Comparison of ENCODE assay signal across 10 cellular contexts in genomic region chr10:71887767-71888166, GRCh38. TPM values are rescaled to one million over a fixed set of nuclear protein-coding genes. Genes with fewer than 3 reads are reported as not detected.
DNase-seq lines count a peak whose midpoint lies in the region; ATAC-seq and TF ChIP-seq lines count a peak whose summit lies in the region.
"Had no signal": no experiment of that assay in that cellular context is flagged by ENCODE, and none has a peak within 500 bp of the region (broad histone marks: within the 10 kb centered on the region; RNA-seq: fewer than 3 reads in every experiment).

No MANE protein-coding gene starts in this region.

- H3K36me3 Mint-ChIP-seq in MCF 10A (ENCODE audit: insufficient read depth, unreplicated experiment) (no peaks in the 10 kb centered on the region), activated B cell treated with CpG ODN at 0.5 μM for 24 hours (ENCODE audit: low read depth) (no peaks in the 10 kb centered on the region)

- H3K4me1 Mint-ChIP-seq in MCF 10A (ENCODE audit: insufficient read depth, unreplicated experiment) (peaks cover 11% of the 10 kb centered on the region), activated B cell treated with CpG ODN at 0.5 μM for 24 hours (peaks cover 49% of the 10 kb centered on the region)

- POLR2A ChIA-PET in MCF 10A (lab: Yijun Ruan, JAX), result interaction anchor here (1.4 kb wide), 1 partner anchor 42 kb away, joined by 3 read pairs; no protein-coding TSS in a partner anchor
- POLR2A ChIA-PET in activated B cell treated with CpG ODN at 0.5 μM for 24 hours (lab: Charles Lee), result interaction anchor here (0.6 to 2.6 kb wide), 5 partner anchors 16 to 1885 kb away, joined by 3 to 13 read pairs (median 4); partner anchors contain the start of gene PSAP

- H3K36me3 ChIP-seq in breast epithelium (no peaks in the 10 kb centered on the region), lower lobe of right lung (no peaks in the 10 kb centered on the region), tibial artery (no peaks in the 10 kb centered on the region)

- H3K27me3 Mint-ChIP-seq in MCF 10A (ENCODE audit: insufficient read depth, unreplicated experiment) (no peaks in the 10 kb centered on the region), activated B cell treated with CpG ODN at 0.5 μM for 24 hours (no peaks in the 10 kb centered on the region)

- CTCF ChIA-PET in MCF 10A (lab: Yijun Ruan, JAX), result interaction anchor here (0.8 kb wide), 1 partner anchor 15 kb away, joined by 6 read pairs; no protein-coding TSS in a partner anchor
- CTCF ChIA-PET in activated B cell treated with CpG ODN at 0.5 μM for 24 hours (lab: Charles Lee), result interaction anchor here (1.4 to 2.8 kb wide), 2 partner anchors 9 kb away, joined by 4 to 8 read pairs; no protein-coding TSS in a partner anchor

- no peak for TF ChIP-seq POLR2A in breast epithelium (IDR thresholded peaks at IDR 0.05)

- no peak for DNase-seq in MCF 10A (ENCODE audit: unreplicated experiment)
- no peak for DNase-seq in breast epithelium (ENCODE audit: low spot score in 2 of 2)
- no peak for DNase-seq in activated B cell treated with CpG ODN at 0.5 μM for 24 hours
- DNase-seq in lower lobe of right lung, result no peak
- no peak for DNase-seq in tibial artery
- DNase-seq: central memory CD4-positive, alpha-beta T cell; stimulated activated CD8-positive, alpha-beta memory T cell treated with anti-CD3 and anti-CD28 coated beads, Interleukin-4, amount 100 ng/mL, for 48 hours had no signal

- intact Hi-C loops in MCF 10A (cut with micrococcal nuclease), result loop anchor here (1.0 to 2.0 kb wide), 2 partner anchors 36 to 55 kb away; partner anchors contain the start of gene PSAP
- intact Hi-C loops in breast epithelium (cut with DNase I; ENCODE audit: low total_unique reads), result no loop called here
- intact Hi-C loops in activated B cell treated with CpG ODN at 0.5 μM for 24 hours (cut with micrococcal nuclease), result loop anchor here (1.0 to 5.0 kb wide), 7 partner anchors 9 to 510 kb away; partner anchors contain the start of gene PSAP
- intact Hi-C loops in lower lobe of right lung (cut with DNase I), result no loop called here
- intact Hi-C loops in tibial artery (cut with DNase I; ENCODE audit: low total_unique reads), result no loop called here

- H3K27ac ChIP-seq in breast epithelium (peak overlapping the region in 1 of 2 donors; percentile 83), lower lobe of right lung (peak overlapping the region; percentile 76), tibial artery (peak overlapping the region; percentile 53 to 75)

- no peaks in the 10 kb centered on the region for H3K27me3 ChIP-seq in breast epithelium
- no peaks in the 10 kb centered on the region for H3K27me3 ChIP-seq in lower lobe of right lung (ENCODE audit: low read depth)
- no peaks in the 10 kb centered on the region for H3K27me3 ChIP-seq in tibial artery

- BruUV-seq in MCF 10A (replicated peaks; lab: Mats Ljungman, UMichigan), result no TSS peak

- H3K9me3 Mint-ChIP-seq in MCF 10A (ENCODE audit: unreplicated experiment) (no peaks in the 10 kb centered on the region), activated B cell treated with CpG ODN at 0.5 μM for 24 hours (no peaks in the 10 kb centered on the region)

- no peak for TF ChIP-seq CTCF in MCF 10A (IDR thresholded peaks at IDR 0.05; ENCODE audit: unreplicated experiment)
- TF ChIP-seq CTCF in breast epithelium (IDR thresholded peaks at IDR 0.05), result no peak
- no peak for TF ChIP-seq CTCF in activated B cell treated with CpG ODN at 0.5 μM for 24 hours (IDR thresholded peaks at IDR 0.05)
- TF ChIP-seq CTCF in lower lobe of right lung (IDR thresholded peaks at IDR 0.05), result no peak
- TF ChIP-seq CTCF in tibial artery (IDR thresholded peaks at IDR 0.05), result no peak

- H3K4me1 ChIP-seq in breast epithelium (no peaks in the 10 kb centered on the region), lower lobe of right lung (peaks cover 40% of the 10 kb centered on the region), tibial artery (peaks cover 0 to 16% (median 9%) of the 10 kb centered on the region in 4 donors)

- H3K27ac Mint-ChIP-seq in MCF 10A (ENCODE audit: low read depth, unreplicated experiment), result peak overlapping the region; percentile 96
- peak overlapping the region; percentile 92 for H3K27ac Mint-ChIP-seq in activated B cell treated with CpG ODN at 0.5 μM for 24 hours

- no peak for ATAC-seq in activated B cell treated with CpG ODN at 0.5 μM for 24 hours (ENCODE audit: low read depth)
- no peak for ATAC-seq in lower lobe of right lung
- ATAC-seq in GM18907 (IDR thresholded peaks at IDR 0.05; ENCODE audit: unreplicated experiment), result no peak
- ATAC-seq in HG03460 (IDR thresholded peaks at IDR 0.05; ENCODE audit: unreplicated experiment), result no peak
- ATAC-seq in HG03025 (IDR thresholded peaks at IDR 0.05; ENCODE audit: low FRiP score, unreplicated experiment), result no peak

- H3K9me3 ChIP-seq in breast epithelium (no peaks in the 10 kb centered on the region), lower lobe of right lung (no peaks in the 10 kb centered on the region), tibial artery (no peaks in the 10 kb centered on the region)

- peak overlapping the region in 1 of 3 donors; percentile 69 for H3K4me3 ChIP-seq in breast epithelium
- H3K4me3 ChIP-seq in lower lobe of right lung, result no peak overlapping the region
- no peak overlapping the region for H3K4me3 ChIP-seq in tibial artery

- H3K4me3 Mint-ChIP-seq in MCF 10A (ENCODE audit: unreplicated experiment) (peak overlapping the region; percentile 96), activated B cell treated with CpG ODN at 0.5 μM for 24 hours (peak overlapping the region; percentile 32)

RNA-seq across cellular contexts. Expression of gene PSAP, which starts 36.7 kb away (rescaled TPM):
- total RNA-seq in MCF 10A (2022) (506 and 692 TPM in 2 replicates), breast epithelium (1,000 to 10,000 TPM in 1 of 3 donors, 100 to 1,000 TPM in 2; 623 to 1,873 (median 945) TPM), activated B cell treated with CpG ODN at 0.5 μM for 24 hours (207 and 210 TPM in 2 replicates), lower lobe of right lung (2,019 TPM)

Comparison
In these comparisons a context has a peak if more than half of its experiments do, and no peak if none do; other contexts are left out.
1. intact Hi-C loops: an anchor here in MCF 10A (1.0 to 2.0 kb wide) and activated B cell treated with CpG ODN at 0.5 μM for 24 hours (1.0 to 5.0 kb wide); none called in breast epithelium, lower lobe of right lung and tibial artery.